16 cellular contexts compared by ENCODE assay signal in the genomic region with DNA sequence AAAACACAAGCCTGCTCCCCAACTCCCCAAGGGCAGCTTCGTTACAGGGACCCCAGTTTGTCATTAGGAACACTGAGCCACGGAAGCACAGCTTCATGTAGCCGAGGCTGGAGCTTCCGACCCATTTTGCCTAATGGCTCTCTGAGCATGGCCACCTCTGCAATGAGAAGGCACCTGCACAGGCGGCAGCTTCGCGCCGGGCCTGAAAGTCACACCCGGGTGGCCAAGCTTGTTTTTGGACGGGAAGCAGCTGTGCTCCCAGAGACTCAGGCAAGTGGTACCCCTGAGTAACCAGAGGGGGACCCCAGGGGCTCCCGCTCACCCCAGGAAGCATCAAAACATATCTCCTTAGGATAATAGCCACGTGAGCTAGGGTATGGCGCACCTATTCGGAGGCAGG.
DNase-seq lines count a peak whose midpoint lies in the region; ATAC-seq and TF ChIP-seq lines count a peak whose summit lies in the region.
"Had no signal": no experiment of that assay in that cellular context is flagged by ENCODE, and none has a peak within 500 bp of the region (broad histone marks: within the 10 kb centered on the region; RNA-seq: fewer than 3 reads in every experiment).

No MANE protein-coding gene starts in this region.

- peaks cover 18% of the 10 kb centered on the region for H3K79me2 ChIP-seq in H9 (ENCODE audit: insufficient read depth, low read length)
- H3K79me2 ChIP-seq in neural progenitor cell (ENCODE audit: low read depth), result peaks cover 80% of the 10 kb centered on the region

- H2BK12ac ChIP-seq in H9 (ENCODE audit: insufficient read length, low read depth, low read length), result no peak overlapping the region

- H3K36me3 Mint-ChIP-seq in CD4-positive, alpha-beta memory T cell, result peaks cover 4 to 33% of the 10 kb centered on the region in 2 donors
- peaks cover 0 to 8% (median 1%) of the 10 kb centered on the region in 3 experiments; a peak in 3 of 7 replicates for H3K36me3 Mint-ChIP-seq in H9 (ENCODE audit: insufficient read depth in 1 of 3, low read depth in 3 of 3)
- peaks cover 12% of the 10 kb centered on the region for H3K36me3 Mint-ChIP-seq in central memory CD8-positive, alpha-beta T cell (ENCODE audit: insufficient read depth)
- no peaks in the 10 kb centered on the region for H3K36me3 Mint-ChIP-seq in nephron progenitor cell (ENCODE audit: low read depth)
- no peaks in the 10 kb centered on the region for H3K36me3 Mint-ChIP-seq in neural progenitor cell

- no CpG with 5 or more reads among the region's 14 CpGs for WGBS in H9 (ENCODE audit: extremely low coverage, insufficient read length, low lambda C conversion rate)

- H3K9me3 ChIP-seq in CD4-positive, alpha-beta memory T cell (ENCODE audit: control insufficient read depth in 1 of 2, low read length in 2 of 2), result no peaks in the 10 kb centered on the region
- H3K9me3 ChIP-seq in H9 (ENCODE audit: control insufficient read depth, low read depth, low read length) (no peaks in the 10 kb centered on the region), neural progenitor cell (ENCODE audit: low read depth) (no peaks in the 10 kb centered on the region)
- H3K9me3 ChIP-seq: right atrium auricular region had no signal

- peak overlapping the region in 5 of 8 donors; percentile 13 to 43 (median 24) for H3K4me3 Mint-ChIP-seq in CD4-positive, alpha-beta memory T cell
- no peak overlapping the region for H3K4me3 Mint-ChIP-seq in H9
- H3K4me3 Mint-ChIP-seq in central memory CD8-positive, alpha-beta T cell, result no peak overlapping the region
- H3K4me3 Mint-ChIP-seq in nephron progenitor cell, result no peak overlapping the region
- H3K4me3 Mint-ChIP-seq in neural progenitor cell, result no peak overlapping the region

- H3K4me1 ChIP-seq in CD4-positive, alpha-beta memory T cell (ENCODE audit: insufficient read depth, low read length), result peaks cover 90% of the 10 kb centered on the region
- no peaks in the 10 kb centered on the region for H3K4me1 ChIP-seq in H9 (ENCODE audit: insufficient read depth, low read length)
- peaks cover 19% of the 10 kb centered on the region for H3K4me1 ChIP-seq in neural progenitor cell

- no peak overlapping the region for H3T11ph ChIP-seq in H9 (ENCODE audit: low read length)

- H4K91ac ChIP-seq in H9 (ENCODE audit: insufficient read length, low read depth, low read length), result no peak overlapping the region

- no peak overlapping the region for H2BK15ac ChIP-seq in H9 (ENCODE audit: low read depth, low read length)

- H2AK5ac ChIP-seq in H9 (ENCODE audit: insufficient read length, low read length), result no peak overlapping the region

- POLR2A ChIA-PET in CD4-positive, alpha-beta memory T cell (lab: Charles Lee; ENCODE audit: partially characterized antibody), result interaction anchor here (0.6 to 3.0 kb wide), 6 partner anchors 75 to 466 kb away, joined by 3 to 20 read pairs (median 6); a partner anchor contains a TSS

- intact Hi-C loops in CD4-positive, alpha-beta memory T cell (cut with micrococcal nuclease), result no loop called here
- intact Hi-C loops in head of caudate nucleus (cut with DNase I), result loop anchor here (10.0 kb wide), 2 partner anchors 92 to 262 kb away; partner anchors contain the start of gene CAPZB

- H3K14ac ChIP-seq in H9 (ENCODE audit: insufficient read depth, low read length), result no peak overlapping the region

- H4K5ac ChIP-seq in H9 (ENCODE audit: insufficient read length, low read depth, low read length), result no peak overlapping the region

- peak overlapping the region; percentile 36 to 96 (median 53) for H3K27ac Mint-ChIP-seq in CD4-positive, alpha-beta memory T cell
- H3K27ac Mint-ChIP-seq in H9, result 0 out of 7 replicates have a peak overlapping the region, but pooled peaks have one; percentile 23 to 58 (median 35)
- H3K27ac Mint-ChIP-seq in central memory CD8-positive, alpha-beta T cell (ENCODE audit: low read depth), result peak overlapping the region; percentile 88
- H3K27ac Mint-ChIP-seq in nephron progenitor cell, result peak overlapping the region; percentile 80
- H3K27ac Mint-ChIP-seq in neural progenitor cell, result no peak overlapping the region

- CTCF ChIA-PET in CD4-positive, alpha-beta memory T cell (lab: Charles Lee; ENCODE audit: partially characterized antibody), result interaction anchor here (0.9 to 4.1 kb wide), 8 partner anchors 9 to 269 kb away, joined by 3 to 53 read pairs (median 6); partner anchors contain the start of gene CAPZB

- no peak overlapping the region for H4K8ac ChIP-seq in H9 (replicated peaks; ENCODE audit: insufficient read length, low read depth, low read length)

- no peak for ATAC-seq in central memory CD8-positive, alpha-beta T cell (replicated peaks; ENCODE audit: extremely low read depth, poor library complexity, severe bottlenecking)
- ATAC-seq in GM19455 (IDR thresholded peaks at IDR 0.05; ENCODE audit: unreplicated experiment), result no peak
- ATAC-seq: activated CD4-positive, CD25-positive, alpha-beta regulatory T cell treated with anti-CD3 and anti-CD28 coated beads, Interleukin-2, amount 50 U/mL, for 24 hours had no signal

- no peak overlapping the region for H3K23ac ChIP-seq in H9 (ENCODE audit: insufficient read length, low read depth, low read length)

- no peak overlapping the region for H2BK120ac ChIP-seq in H9 (ENCODE audit: low read depth, low read length, poor library complexity, severe bottlenecking)

- peaks cover 8% of the 10 kb centered on the region for H3K36me3 ChIP-seq in CD4-positive, alpha-beta memory T cell (ENCODE audit: insufficient read depth, low read length)
- H3K36me3 ChIP-seq in neural progenitor cell, result no peaks in the 10 kb centered on the region
- H3K36me3 ChIP-seq: right atrium auricular region had no signal

- no peak overlapping the region for H3K4ac ChIP-seq in H9 (ENCODE audit: low read depth, low read length)

- TF ChIP-seq CTCF in H9 (conservative IDR thresholded peaks at IDR 0.05) (no peak), nephron progenitor cell (IDR thresholded peaks at IDR 0.05) (no peak), neural progenitor cell (IDR thresholded peaks at IDR 0.05) (no peak)

- no peaks in the 10 kb centered on the region for H3K23me2 ChIP-seq in H9 (ENCODE audit: insufficient read length, low read depth, low read length, poor library complexity, severe bottlenecking)

- no peak overlapping the region for H3K9ac ChIP-seq in H9 (ENCODE audit: extremely low read depth, insufficient read length, low read length)
- H3K9ac ChIP-seq in neural progenitor cell, result no peak overlapping the region

- no peak overlapping the region for H3K18ac ChIP-seq in H9 (ENCODE audit: insufficient read length, low read depth, low read length)

- H3K79me1 ChIP-seq in H9 (ENCODE audit: insufficient read depth, low read depth, low read length, poor library complexity, severe bottlenecking), result peaks cover 12% of the 10 kb centered on the region

- no peak overlapping the region for H2BK20ac ChIP-seq in H9 (ENCODE audit: low read depth, low read length, poor library complexity, severe bottlenecking)

- H4K20me1 ChIP-seq in H9 (ENCODE audit: control insufficient read depth, insufficient read depth, insufficient read length) (peaks cover 3% of the 10 kb centered on the region), neural progenitor cell (ENCODE audit: low read depth) (peaks cover 31% of the 10 kb centered on the region)

- no peaks in the 10 kb centered on the region for H3K27me3 Mint-ChIP-seq in CD4-positive, alpha-beta memory T cell
- H3K27me3 Mint-ChIP-seq in H9 (ENCODE audit: low read depth) (no peaks in the 10 kb centered on the region), nephron progenitor cell (ENCODE audit: low read depth, poor library complexity) (no peaks in the 10 kb centered on the region), neural progenitor cell (ENCODE audit: insufficient read depth, low read depth) (peaks cover 12% of the 10 kb centered on the region)
- H3K27me3 Mint-ChIP-seq in central memory CD8-positive, alpha-beta T cell, result no peaks in the 10 kb centered on the region

- peaks cover 0 to 3% (median 0%) of the 10 kb centered on the region in 8 donors for H3K9me3 Mint-ChIP-seq in CD4-positive, alpha-beta memory T cell
- H3K9me3 Mint-ChIP-seq in H9 (no peaks in the 10 kb centered on the region), nephron progenitor cell (no peaks in the 10 kb centered on the region), neural progenitor cell (no peaks in the 10 kb centered on the region)
- H3K9me3 Mint-ChIP-seq in central memory CD8-positive, alpha-beta T cell, result no peaks in the 10 kb centered on the region

- H3K4me2 ChIP-seq in H9 (ENCODE audit: insufficient read depth, insufficient read length, low read length), result no peak overlapping the region
- no peak overlapping the region for H3K4me2 ChIP-seq in neural progenitor cell

- peak overlapping the region; percentile 64 for H3K27ac ChIP-seq in CD4-positive, alpha-beta memory T cell (ENCODE audit: low read depth, low read length)
- H3K27ac ChIP-seq in H9 (ENCODE audit: insufficient read length, low read depth, low read length), result no peak overlapping the region
- no peak overlapping the region for H3K27ac ChIP-seq in neural progenitor cell
- H3K27ac ChIP-seq: right atrium auricular region, SK-N-MC had no signal

- peaks cover 27% of the 10 kb centered on the region for H3F3A ChIP-seq in neural progenitor cell (ENCODE audit: low read depth)

- no peak overlapping the region for H2AFZ ChIP-seq in H9 (ENCODE audit: low read length)
- H2AFZ ChIP-seq in neural progenitor cell (replicated peaks), result no peak overlapping the region

- DNase-seq in CD4-positive, alpha-beta memory T cell, result no peak
- no peak for DNase-seq in H9
- DNase-seq in central memory CD8-positive, alpha-beta T cell (ENCODE audit: low spot score in 2 of 2), result no peak
- DNase-seq in nephron progenitor cell, result no peak
- no peak for DNase-seq in neural progenitor cell (ENCODE audit: low spot score)
- no peak for DNase-seq in head of caudate nucleus
- no peak for DNase-seq in NOMO-1 (lab: John Stamatoyannopoulos, UW; ENCODE audit: unreplicated experiment in 2 of 2)
- DNase-seq: activated naive CD4-positive, alpha-beta T cell; C1 segment of cervical spinal cord; KG1; NCI-H1930; NCI-H774 had no signal

- H3K4me1 Mint-ChIP-seq in CD4-positive, alpha-beta memory T cell, result peaks cover 56 to 97% (median 81%) of the 10 kb centered on the region in 4 donors
- peaks cover 20 to 34% of the 10 kb centered on the region in 2 experiments for H3K4me1 Mint-ChIP-seq in H9
- H3K4me1 Mint-ChIP-seq in central memory CD8-positive, alpha-beta T cell, result peaks cover 70% of the 10 kb centered on the region
- H3K4me1 Mint-ChIP-seq in nephron progenitor cell, result peaks cover 65% of the 10 kb centered on the region
- H3K4me1 Mint-ChIP-seq in neural progenitor cell, result peaks cover 32% of the 10 kb centered on the region

- no peak overlapping the region for H2BK5ac ChIP-seq in H9 (ENCODE audit: insufficient read length, low read length)

- no peak overlapping the region for H3K56ac ChIP-seq in H9 (ENCODE audit: insufficient read length, low read depth, low read length)

- no peaks in the 10 kb centered on the region for H3K27me3 ChIP-seq in CD4-positive, alpha-beta memory T cell (ENCODE audit: insufficient read depth, low read length)
- H3K27me3 ChIP-seq in H9 (ENCODE audit: insufficient read depth, low read length) (no peaks in the 10 kb centered on the region), neural progenitor cell (no peaks in the 10 kb centered on the region)
- H3K27me3 ChIP-seq: right atrium auricular region had no signal

- no peak overlapping the region for H3K4me3 ChIP-seq in CD4-positive, alpha-beta memory T cell (ENCODE audit: low read length in 2 of 2)
- no peak overlapping the region for H3K4me3 ChIP-seq in neural progenitor cell
- H3K4me3 ChIP-seq: right atrium auricular region, SK-N-MC had no signal

Comparison
In these comparisons a context has a peak if more than half of its experiments do, and no peak if none do; other contexts are left out.
1. H3K4me3 Mint-ChIP-seq: peak in CD4-positive, alpha-beta memory T cell (5 of 8); none in H9 (0 of 2), central memory CD8-positive, alpha-beta T cell (single experiment), nephron progenitor cell (single experiment) and neural progenitor cell (single experiment).